In the genomic region with DNA sequence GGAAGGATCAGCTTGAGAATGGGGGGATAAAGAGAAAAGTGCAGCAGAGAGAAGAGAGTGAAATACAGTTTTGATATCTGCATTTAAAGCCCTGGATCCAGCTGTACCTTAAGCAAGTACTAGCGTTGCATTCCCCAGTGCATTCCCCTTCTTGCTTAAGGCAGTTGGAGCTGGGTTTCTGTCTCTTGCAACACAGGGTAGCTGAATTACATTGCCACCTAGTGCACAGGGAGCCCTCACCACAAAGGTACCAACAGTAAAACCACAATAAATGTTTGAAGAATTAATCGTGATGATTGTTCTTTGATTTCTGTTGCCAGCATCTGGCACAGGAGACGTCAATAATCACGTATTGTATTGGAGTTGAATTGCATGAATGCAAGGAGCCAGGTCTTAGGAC, we compare ENCODE assay signal across 24 cellular contexts.
DNase-seq lines count a peak whose midpoint lies in the region; ATAC-seq and TF ChIP-seq lines count a peak whose summit lies in the region.
"Had no signal": no experiment of that assay in that cellular context is flagged by ENCODE, and none has a peak within 500 bp of the region (broad histone marks: within the 10 kb centered on the region; RNA-seq: fewer than 3 reads in every experiment).

No MANE protein-coding gene starts in this region.

- DNase-seq in ELF-1 (ENCODE audit: low read depth, low spot score) (peak; percentile 9), M059J (ENCODE audit: low read depth) (peak; percentile 7), astrocyte of the hippocampus (ENCODE audit: low read depth, low spot score) (peak; percentile 28), mucosa of gallbladder (ENCODE audit: low spot score) (peak; percentile 19), ascending aorta (ENCODE audit: low spot score in 2 of 2) (no peak), DMS53 (lab: John Stamatoyannopoulos, UW) (no peak)
- no peak for DNase-seq in activated CD4-positive, alpha-beta T cell treated with anti-CD3 and anti-CD28 coated beads for 1 hour
- DNase-seq: activated CD4-positive, alpha-beta memory T cell treated with anti-CD3 and anti-CD28 coated beads for 36 hours; activated T-cell treated with anti-CD3 and anti-CD28 coated beads for 4 hours; amniotic stem cell; DMS153; Karpas-422; mesenchymal stem cell; naive thymus-derived CD8-positive, alpha-beta T cell; NCI-H1105; NCI-H2171; NCI-H524 treated with DMSO at 0.1 percent for 48 hours; stimulated activated naive CD4-positive, alpha-beta T cell had no signal

- no peak overlapping the region for H3K27ac ChIP-seq in ascending aorta
- H3K27ac ChIP-seq: cardiac muscle cell, dorsolateral prefrontal cortex, prostate gland, SJSA1, thoracic aorta had no signal

- H3K4me1 ChIP-seq in ascending aorta = no peaks in the 10 kb centered on the region
- H3K4me1 ChIP-seq: prostate gland, SJSA1 had no signal

- H3K4me3 ChIP-seq in ascending aorta = no peak overlapping the region
- H3K4me3 ChIP-seq: cardiac muscle cell, dorsolateral prefrontal cortex, prostate gland, SJSA1, thoracic aorta had no signal

- no peak for ATAC-seq in HG03521 (IDR thresholded peaks at IDR 0.05; ENCODE audit: unreplicated experiment)
- ATAC-seq: naive thymus-derived CD8-positive, alpha-beta T cell had no signal

- H3K36me3 ChIP-seq in ascending aorta = no peaks in the 10 kb centered on the region
- H3K36me3 ChIP-seq: cardiac muscle cell, prostate gland, SJSA1, thoracic aorta had no signal

- no peaks in the 10 kb centered on the region for H3K27me3 ChIP-seq in ascending aorta
- H3K27me3 ChIP-seq: cardiac muscle cell, SJSA1 had no signal

- no peaks in the 10 kb centered on the region for H3K9me3 ChIP-seq in ascending aorta
- H3K9me3 ChIP-seq: prostate gland, thoracic aorta had no signal

- intact Hi-C loops in ascending aorta (cut with DNase I) = no loop called here

- TF ChIP-seq CTCF in ascending aorta (IDR thresholded peaks at IDR 0.05) = no peak

Comparison
In these comparisons a context has a peak if more than half of its experiments do, and no peak if none do; other contexts are left out.
1. DNase-seq: peak in ELF-1 (single experiment), M059J (single experiment), astrocyte of the hippocampus (single experiment) and mucosa of gallbladder (single experiment); none in activated CD4-positive, alpha-beta T cell treated with anti-CD3 and anti-CD28 coated beads for 1 hour (single experiment), ascending aorta (0 of 2) and DMS53 (single experiment).